In the genomic region with DNA sequence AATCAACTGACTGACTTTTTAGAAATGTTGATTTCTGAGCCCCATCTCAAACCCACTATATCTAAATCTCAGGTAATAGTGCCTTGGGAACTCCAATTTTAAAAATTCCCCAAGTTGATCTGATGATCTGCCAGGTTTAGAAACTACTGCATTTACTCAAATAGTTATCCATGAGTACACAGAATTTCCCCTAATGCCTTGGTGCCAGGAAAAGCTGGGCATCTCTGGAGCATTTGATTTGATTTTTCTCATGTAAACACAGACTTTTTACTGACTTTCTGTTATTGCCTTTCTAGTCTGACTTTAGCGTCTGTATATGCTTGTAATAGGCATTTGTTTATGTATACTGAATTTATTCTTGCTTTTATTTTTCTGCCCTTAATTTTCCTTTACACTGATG, we compare ENCODE assay signal across 1 cellular context.
TF ChIP-seq lines count a peak whose summit lies in the region.

No MANE protein-coding gene starts in this region.

TF ChIP-seq in GM23338, 12 proteins besides CTCF, POLR2A, EP300 and RAD21 (continued from another document):
- TF ChIP-seq, protein P1, sequence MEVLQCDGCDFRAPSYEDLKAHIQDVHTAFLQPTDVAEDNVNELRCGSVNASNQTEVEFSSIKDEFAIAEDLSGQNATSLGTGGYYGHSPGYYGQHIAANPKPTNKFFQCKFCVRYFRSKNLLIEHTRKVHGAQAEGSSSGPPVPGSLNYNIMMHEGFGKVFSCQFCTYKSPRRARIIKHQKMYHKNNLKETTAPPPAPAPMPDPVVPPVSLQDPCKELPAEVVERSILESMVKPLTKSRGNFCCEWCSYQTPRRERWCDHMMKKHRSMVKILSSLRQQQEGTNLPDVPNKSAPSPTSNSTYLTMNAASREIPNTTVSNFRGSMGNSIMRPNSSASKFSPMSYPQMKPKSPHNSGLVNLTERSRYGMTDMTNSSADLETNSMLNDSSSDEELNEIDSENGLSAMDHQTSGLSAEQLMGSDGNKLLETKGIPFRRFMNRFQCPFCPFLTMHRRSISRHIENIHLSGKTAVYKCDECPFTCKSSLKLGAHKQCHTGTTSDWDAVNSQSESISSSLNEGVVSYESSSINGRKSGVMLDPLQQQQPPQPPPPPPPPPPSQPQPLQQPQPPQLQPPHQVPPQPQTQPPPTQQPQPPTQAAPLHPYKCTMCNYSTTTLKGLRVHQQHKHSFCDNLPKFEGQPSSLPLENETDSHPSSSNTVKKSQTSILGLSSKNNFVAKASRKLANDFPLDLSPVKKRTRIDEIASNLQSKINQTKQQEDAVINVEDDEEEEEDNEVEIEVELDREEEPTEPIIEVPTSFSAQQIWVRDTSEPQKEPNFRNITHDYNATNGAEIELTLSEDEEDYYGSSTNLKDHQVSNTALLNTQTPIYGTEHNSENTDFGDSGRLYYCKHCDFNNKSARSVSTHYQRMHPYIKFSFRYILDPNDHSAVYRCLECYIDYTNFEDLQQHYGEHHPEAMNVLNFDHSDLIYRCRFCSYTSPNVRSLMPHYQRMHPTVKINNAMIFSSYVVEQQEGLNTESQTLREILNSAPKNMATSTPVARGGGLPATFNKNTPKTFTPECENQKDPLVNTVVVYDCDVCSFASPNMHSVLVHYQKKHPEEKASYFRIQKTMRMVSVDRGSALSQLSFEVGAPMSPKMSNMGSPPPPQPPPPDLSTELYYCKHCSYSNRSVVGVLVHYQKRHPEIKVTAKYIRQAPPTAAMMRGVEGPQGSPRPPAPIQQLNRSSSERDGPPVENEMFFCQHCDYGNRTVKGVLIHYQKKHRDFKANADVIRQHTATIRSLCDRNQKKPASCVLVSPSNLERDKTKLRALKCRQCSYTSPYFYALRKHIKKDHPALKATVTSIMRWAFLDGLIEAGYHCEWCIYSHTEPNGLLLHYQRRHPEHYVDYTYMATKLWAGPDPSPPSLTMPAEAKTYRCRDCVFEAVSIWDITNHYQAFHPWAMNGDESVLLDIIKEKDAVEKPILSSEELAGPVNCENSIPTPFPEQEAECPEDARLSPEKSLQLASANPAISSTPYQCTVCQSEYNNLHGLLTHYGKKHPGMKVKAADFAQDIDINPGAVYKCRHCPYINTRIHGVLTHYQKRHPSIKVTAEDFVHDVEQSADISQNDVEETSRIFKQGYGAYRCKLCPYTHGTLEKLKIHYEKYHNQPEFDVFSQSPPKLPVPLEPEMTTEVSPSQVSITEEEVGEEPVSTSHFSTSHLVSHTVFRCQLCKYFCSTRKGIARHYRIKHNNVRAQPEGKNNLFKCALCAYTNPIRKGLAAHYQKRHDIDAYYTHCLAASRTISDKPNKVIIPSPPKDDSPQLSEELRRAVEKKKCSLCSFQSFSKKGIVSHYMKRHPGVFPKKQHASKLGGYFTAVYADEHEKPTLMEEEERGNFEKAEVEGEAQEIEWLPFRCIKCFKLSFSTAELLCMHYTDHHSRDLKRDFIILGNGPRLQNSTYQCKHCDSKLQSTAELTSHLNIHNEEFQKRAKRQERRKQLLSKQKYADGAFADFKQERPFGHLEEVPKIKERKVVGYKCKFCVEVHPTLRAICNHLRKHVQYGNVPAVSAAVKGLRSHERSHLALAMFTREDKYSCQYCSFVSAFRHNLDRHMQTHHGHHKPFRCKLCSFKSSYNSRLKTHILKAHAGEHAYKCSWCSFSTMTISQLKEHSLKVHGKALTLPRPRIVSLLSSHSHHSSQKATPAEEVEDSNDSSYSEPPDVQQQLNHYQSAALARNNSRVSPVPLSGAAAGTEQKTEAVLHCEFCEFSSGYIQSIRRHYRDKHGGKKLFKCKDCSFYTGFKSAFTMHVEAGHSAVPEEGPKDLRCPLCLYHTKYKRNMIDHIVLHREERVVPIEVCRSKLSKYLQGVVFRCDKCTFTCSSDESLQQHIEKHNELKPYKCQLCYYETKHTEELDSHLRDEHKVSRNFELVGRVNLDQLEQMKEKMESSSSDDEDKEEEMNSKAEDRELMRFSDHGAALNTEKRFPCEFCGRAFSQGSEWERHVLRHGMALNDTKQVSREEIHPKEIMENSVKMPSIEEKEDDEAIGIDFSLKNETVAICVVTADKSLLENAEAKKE (CRISPR knock-in tag; IDR thresholded peaks at IDR 0.05): no peak
- TF ChIP-seq, protein P2, sequence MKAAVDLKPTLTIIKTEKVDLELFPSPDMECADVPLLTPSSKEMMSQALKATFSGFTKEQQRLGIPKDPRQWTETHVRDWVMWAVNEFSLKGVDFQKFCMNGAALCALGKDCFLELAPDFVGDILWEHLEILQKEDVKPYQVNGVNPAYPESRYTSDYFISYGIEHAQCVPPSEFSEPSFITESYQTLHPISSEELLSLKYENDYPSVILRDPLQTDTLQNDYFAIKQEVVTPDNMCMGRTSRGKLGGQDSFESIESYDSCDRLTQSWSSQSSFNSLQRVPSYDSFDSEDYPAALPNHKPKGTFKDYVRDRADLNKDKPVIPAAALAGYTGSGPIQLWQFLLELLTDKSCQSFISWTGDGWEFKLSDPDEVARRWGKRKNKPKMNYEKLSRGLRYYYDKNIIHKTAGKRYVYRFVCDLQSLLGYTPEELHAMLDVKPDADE (IDR thresholded peaks at IDR 0.05): no peak
- TF ChIP-seq, protein P3, sequence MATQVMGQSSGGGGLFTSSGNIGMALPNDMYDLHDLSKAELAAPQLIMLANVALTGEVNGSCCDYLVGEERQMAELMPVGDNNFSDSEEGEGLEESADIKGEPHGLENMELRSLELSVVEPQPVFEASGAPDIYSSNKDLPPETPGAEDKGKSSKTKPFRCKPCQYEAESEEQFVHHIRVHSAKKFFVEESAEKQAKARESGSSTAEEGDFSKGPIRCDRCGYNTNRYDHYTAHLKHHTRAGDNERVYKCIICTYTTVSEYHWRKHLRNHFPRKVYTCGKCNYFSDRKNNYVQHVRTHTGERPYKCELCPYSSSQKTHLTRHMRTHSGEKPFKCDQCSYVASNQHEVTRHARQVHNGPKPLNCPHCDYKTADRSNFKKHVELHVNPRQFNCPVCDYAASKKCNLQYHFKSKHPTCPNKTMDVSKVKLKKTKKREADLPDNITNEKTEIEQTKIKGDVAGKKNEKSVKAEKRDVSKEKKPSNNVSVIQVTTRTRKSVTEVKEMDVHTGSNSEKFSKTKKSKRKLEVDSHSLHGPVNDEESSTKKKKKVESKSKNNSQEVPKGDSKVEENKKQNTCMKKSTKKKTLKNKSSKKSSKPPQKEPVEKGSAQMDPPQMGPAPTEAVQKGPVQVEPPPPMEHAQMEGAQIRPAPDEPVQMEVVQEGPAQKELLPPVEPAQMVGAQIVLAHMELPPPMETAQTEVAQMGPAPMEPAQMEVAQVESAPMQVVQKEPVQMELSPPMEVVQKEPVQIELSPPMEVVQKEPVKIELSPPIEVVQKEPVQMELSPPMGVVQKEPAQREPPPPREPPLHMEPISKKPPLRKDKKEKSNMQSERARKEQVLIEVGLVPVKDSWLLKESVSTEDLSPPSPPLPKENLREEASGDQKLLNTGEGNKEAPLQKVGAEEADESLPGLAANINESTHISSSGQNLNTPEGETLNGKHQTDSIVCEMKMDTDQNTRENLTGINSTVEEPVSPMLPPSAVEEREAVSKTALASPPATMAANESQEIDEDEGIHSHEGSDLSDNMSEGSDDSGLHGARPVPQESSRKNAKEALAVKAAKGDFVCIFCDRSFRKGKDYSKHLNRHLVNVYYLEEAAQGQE (IDR thresholded peaks at IDR 0.05; ENCODE audit: unreplicated experiment): no peak
- no peak for TF ChIP-seq ZNF114 (CRISPR knock-in tag; IDR thresholded peaks at IDR 0.05)
- TF ChIP-seq EZH2phosphoT487 (IDR thresholded peaks at IDR 0.05; ENCODE audit: unreplicated experiment): no peak
